In the genomic region with DNA sequence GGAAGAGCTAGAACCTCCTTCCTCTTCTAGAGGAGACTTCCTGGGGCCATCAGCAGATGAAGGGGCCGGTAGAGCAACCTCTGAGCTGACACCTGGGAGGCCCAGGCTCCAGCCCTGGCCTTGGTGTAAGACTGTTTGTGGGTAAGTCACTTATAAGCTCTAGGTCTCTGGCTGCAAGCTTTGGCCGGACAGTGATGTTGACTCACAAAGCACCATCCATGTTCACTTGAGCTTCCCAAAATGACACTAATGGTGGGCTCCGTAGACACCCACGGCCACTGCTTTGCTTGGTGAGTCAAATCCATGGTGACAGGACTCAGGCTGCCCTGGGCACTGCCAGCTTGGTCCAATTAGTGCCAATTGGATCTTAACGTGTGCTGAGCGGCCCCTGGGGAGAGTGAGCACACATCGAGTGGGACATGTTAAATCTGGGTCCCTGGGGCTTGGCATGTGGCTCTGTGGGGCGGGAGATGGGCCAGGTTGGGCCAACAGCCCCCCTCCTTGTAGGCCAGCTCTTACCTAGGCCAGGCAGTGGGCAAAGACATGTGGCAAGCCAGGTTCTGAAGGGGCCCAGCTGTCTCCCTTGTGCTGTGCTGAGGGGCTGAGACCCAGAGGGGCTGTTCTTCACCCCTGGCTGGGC, we compare ENCODE assay signal across 19 cellular contexts. TPM values are rescaled to one million over a fixed set of nuclear protein-coding genes. Genes with fewer than 3 reads are reported as not detected.
DNase-seq lines count a peak whose midpoint lies in the region; ATAC-seq and TF ChIP-seq lines count a peak whose summit lies in the region.
"Had no signal": no experiment of that assay in that cellular context is flagged by ENCODE, and none has a peak within 500 bp of the region (broad histone marks: within the 10 kb centered on the region; RNA-seq: fewer than 3 reads in every experiment).

No MANE protein-coding gene starts in this region.

- POLR2A ChIA-PET in GM10248 (lab: Yijun Ruan, JAX), result no interaction called here
- POLR2A ChIA-PET in HEK293 (lab: Yijun Ruan, JAX), result no interaction called here

- 82 to 89% methylated on average over 4 to 8 of the region's 8 CpGs for WGBS in testis, 2 donors

- peak; percentile 5 for DNase-seq in GM10248 (ENCODE audit: extremely low spot score)
- DNase-seq in islet precursor cell, result peak; percentile 46
- peak; percentile 10 for DNase-seq in testis
- DNase-seq in amygdala (lab: John Stamatoyannopoulos, UW), result no peak
- DNase-seq: C1 segment of cervical spinal cord, DMS79, GM23248, HCEC 1CT, NCI-H1092 treated with DMSO at 0.1 percent for 48 hours, NCI-H146, NCI-H2081, OCI-M1, SHP77 had no signal

- intact Hi-C loops in testis (cut with DNase I; ENCODE audit: low total_unique reads), result no loop called here

- CTCF ChIA-PET in GM10248 (lab: Yijun Ruan, JAX) (interaction anchor here (0.8 to 1.2 kb wide), 4 partner anchors 19 to 83 kb away, joined by 3 to 4 read pairs (median 4); no protein-coding TSS in a partner anchor), HEK293 (lab: Yijun Ruan, JAX) (interaction anchor here (0.6 to 1.8 kb wide), 5 partner anchors 25 to 83 kb away, joined by 3 to 6 read pairs (median 3); no protein-coding TSS in a partner anchor)

- H3K27me3 ChIP-seq in testis, result no peaks in the 10 kb centered on the region

- H3K27ac ChIP-seq in HEK293 (ENCODE audit: extremely low read depth, low read depth, low read length) (no peak overlapping the region), testis (no peak overlapping the region)
- H3K27ac ChIP-seq: GM23248, SK-N-MC had no signal

- TF ChIP-seq POLR2A in testis (IDR thresholded peaks at IDR 0.05), result no peak

- H3K9me3 ChIP-seq in HEK293 (ENCODE audit: control insufficient read depth, insufficient read depth, low read depth, low read length) (no peaks in the 10 kb centered on the region), testis (no peaks in the 10 kb centered on the region)

- H3K4me3 ChIP-seq in HEK293 (ENCODE audit: low read depth, low read length) (no peak overlapping the region), testis (no peak overlapping the region)
- H3K4me3 ChIP-seq: GM23248, K562, SK-N-MC had no signal

- TF ChIP-seq CTCF in GM10248 (IDR thresholded peaks at IDR 0.05; ENCODE audit: control extremely low read depth, extremely low read depth, low read depth, missing control alignments) (no peak), HEK293 (tag by site-specific recombination; IDR thresholded peaks at IDR 0.05) (no peak), testis (IDR thresholded peaks at IDR 0.05) (no peak)

- no peaks in the 10 kb centered on the region for H3K4me1 ChIP-seq in HEK293 (ENCODE audit: control insufficient read depth, insufficient read depth, low read length)
- H3K4me1 ChIP-seq in testis, result peaks cover 8% of the 10 kb centered on the region

- ATAC-seq in GM21717 (IDR thresholded peaks at IDR 0.05; ENCODE audit: unreplicated experiment) (no peak), GM21619 (IDR thresholded peaks at IDR 0.05; ENCODE audit: unreplicated experiment) (no peak)
- ATAC-seq: K562 had no signal

- no peaks in the 10 kb centered on the region for H3K36me3 ChIP-seq in HEK293 (ENCODE audit: control insufficient read depth in 2 of 2, insufficient read depth in 1 of 2, low read length in 2 of 2)
- H3K36me3 ChIP-seq in testis (ENCODE audit: low read depth, missing control alignments), result no peaks in the 10 kb centered on the region

TF ChIP-seq in HEK293, 187 proteins besides CTCF, POLR2A, EP300 and RAD21:
- TF ChIP-seq, protein P1, sequence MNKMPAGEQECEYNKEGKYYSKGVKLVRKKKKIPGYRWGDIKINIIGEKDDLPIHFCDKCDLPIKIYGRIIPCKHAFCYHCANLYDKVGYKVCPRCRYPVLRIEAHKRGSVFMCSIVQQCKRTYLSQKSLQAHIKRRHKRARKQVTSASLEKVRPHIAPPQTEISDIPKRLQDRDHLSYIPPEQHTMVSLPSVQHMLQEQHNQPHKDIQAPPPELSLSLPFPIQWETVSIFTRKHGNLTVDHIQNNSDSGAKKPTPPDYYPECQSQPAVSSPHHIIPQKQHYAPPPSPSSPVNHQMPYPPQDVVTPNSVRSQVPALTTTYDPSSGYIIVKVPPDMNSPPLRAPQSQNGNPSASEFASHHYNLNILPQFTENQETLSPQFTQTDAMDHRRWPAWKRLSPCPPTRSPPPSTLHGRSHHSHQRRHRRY (tag by site-specific recombination; IDR thresholded peaks at IDR 0.05), result no peak
- TF ChIP-seq, protein P2, sequence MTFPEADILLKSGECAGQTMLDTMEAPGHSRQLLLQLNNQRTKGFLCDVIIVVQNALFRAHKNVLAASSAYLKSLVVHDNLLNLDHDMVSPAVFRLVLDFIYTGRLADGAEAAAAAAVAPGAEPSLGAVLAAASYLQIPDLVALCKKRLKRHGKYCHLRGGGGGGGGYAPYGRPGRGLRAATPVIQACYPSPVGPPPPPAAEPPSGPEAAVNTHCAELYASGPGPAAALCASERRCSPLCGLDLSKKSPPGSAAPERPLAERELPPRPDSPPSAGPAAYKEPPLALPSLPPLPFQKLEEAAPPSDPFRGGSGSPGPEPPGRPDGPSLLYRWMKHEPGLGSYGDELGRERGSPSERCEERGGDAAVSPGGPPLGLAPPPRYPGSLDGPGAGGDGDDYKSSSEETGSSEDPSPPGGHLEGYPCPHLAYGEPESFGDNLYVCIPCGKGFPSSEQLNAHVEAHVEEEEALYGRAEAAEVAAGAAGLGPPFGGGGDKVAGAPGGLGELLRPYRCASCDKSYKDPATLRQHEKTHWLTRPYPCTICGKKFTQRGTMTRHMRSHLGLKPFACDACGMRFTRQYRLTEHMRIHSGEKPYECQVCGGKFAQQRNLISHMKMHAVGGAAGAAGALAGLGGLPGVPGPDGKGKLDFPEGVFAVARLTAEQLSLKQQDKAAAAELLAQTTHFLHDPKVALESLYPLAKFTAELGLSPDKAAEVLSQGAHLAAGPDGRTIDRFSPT (tag by site-specific recombination; IDR thresholded peaks at IDR 0.05), result 0 out of 2 replicates have a peak, but pooled peaks have one; percentile 32
- no peak for TF ChIP-seq ZNF701 (tag by site-specific recombination; IDR thresholded peaks at IDR 0.05)
- TF ChIP-seq, protein P3, sequence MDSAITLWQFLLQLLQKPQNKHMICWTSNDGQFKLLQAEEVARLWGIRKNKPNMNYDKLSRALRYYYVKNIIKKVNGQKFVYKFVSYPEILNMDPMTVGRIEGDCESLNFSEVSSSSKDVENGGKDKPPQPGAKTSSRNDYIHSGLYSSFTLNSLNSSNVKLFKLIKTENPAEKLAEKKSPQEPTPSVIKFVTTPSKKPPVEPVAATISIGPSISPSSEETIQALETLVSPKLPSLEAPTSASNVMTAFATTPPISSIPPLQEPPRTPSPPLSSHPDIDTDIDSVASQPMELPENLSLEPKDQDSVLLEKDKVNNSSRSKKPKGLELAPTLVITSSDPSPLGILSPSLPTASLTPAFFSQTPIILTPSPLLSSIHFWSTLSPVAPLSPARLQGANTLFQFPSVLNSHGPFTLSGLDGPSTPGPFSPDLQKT (IDR thresholded peaks at IDR 0.05; ENCODE audit: borderline replicate concordance, low read depth, low read length), result no peak
TF ChIP-seq in HEK293: peak in this region for 1.

RNA-seq across cellular contexts. Expression of a gene that starts 16.7 kb away (rescaled TPM):
- 10 to 100 TPM; 17.8 to 21.9 TPM for total RNA-seq in testis
- 19.8 TPM for polyA plus RNA-seq in testis (ENCODE audit: insufficient read depth, low read depth, low replicate concordance)
- total RNA-seq: NCI-H460 had no signal

RNA-seq across cellular contexts. Expression of a gene that starts 31.1 kb away (rescaled TPM):
- under 1 TPM; 0.39 to 0.93 TPM for total RNA-seq in testis
- polyA plus RNA-seq in testis (ENCODE audit: insufficient read depth, low read depth, low replicate concordance), result 0.88 TPM
- total RNA-seq: GM23248, K562, NCI-H460 had no signal
- polyA plus RNA-seq: GM23248, K562 had no signal

RNA-seq across cellular contexts. Expression of a gene that starts 51.5 kb away (rescaled TPM):
- under 1 TPM; 0.24 to 0.50 TPM for total RNA-seq in testis
- not detected for polyA plus RNA-seq in testis (ENCODE audit: insufficient read depth, low read depth, low replicate concordance)
- total RNA-seq: GM23248, K562, NCI-H460 had no signal

RNA-seq across cellular contexts. Expression of a gene that starts 58.0 kb away (rescaled TPM):
- 10 to 100 TPM; 53.1 to 78.6 TPM for total RNA-seq in testis
- 43.5 TPM for polyA plus RNA-seq in testis (ENCODE audit: insufficient read depth, low read depth, low replicate concordance)
- total RNA-seq: K562 had no signal

Comparison
In these comparisons a context has a peak if more than half of its experiments do, and no peak if none do; other contexts are left out.
1. DNase-seq: peak in GM10248 (single experiment), islet precursor cell (single experiment) and testis (single experiment); none in amygdala (0 of 56).